ENCODE assay signal across 19 cellular contexts in the genomic region with DNA sequence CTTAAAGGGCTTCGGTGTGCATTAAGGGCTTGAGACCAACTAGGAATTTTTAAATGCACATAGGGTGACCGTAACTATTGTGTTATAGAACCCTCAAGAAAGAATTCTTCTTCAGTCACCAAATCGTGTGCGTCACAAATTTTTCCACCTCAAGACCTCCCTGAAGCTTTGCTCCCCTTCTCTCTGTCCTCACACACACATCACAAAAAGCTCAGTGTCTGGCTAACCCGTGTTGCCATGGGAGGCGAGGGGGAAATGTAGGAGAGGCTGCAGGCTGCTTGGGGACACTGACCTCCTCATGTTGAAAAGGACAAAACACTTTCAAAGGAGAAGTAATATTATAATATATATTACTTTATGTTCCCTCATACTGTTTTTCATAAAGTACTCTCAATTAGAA. TPM values are rescaled to one million over a fixed set of nuclear protein-coding genes. Genes with fewer than 3 reads are reported as not detected.
"Had no signal": no experiment of that assay in that cellular context is flagged by ENCODE, and none has a peak within 500 bp of the region (broad histone marks: within the 10 kb centered on the region; RNA-seq: fewer than 3 reads in every experiment).

No MANE protein-coding gene starts in this region.

- ATAC-seq: activated CD8-positive, alpha-beta T cell treated with anti-CD3 and anti-CD28 coated beads for 36 hours; T-cell; upper lobe of right lung had no signal

- H3K36me3 ChIP-seq: left ventricle myocardium inferior, upper lobe of right lung, WERI-Rb-1 had no signal

- H3K9me3 ChIP-seq: left ventricle myocardium inferior, upper lobe of right lung had no signal

- H3K27me3 ChIP-seq: upper lobe of right lung had no signal

- FAIRE-seq: bronchial epithelial cell, TTC549 had no signal

- DNase-seq: activated CD4-positive, alpha-beta T cell treated with anti-CD3 and anti-CD28 coated beads, Interleukin-2, amount 10 ng/mL, durations not matched to agents 7 days and 5 days; activated CD4-positive, CD25-positive, alpha-beta regulatory T cell treated with anti-CD3 and anti-CD28 coated beads, Interleukin-2, amount 50 U/mL, for 72 hours; activated CD8-positive, alpha-beta T cell treated with anti-CD3 and anti-CD28 coated beads for 36 hours; amniotic stem cell; cortex of kidney; erythroblast; foreskin fibroblast; immature natural killer cell; kidney glomerular epithelial cell; left ventricle myocardium inferior; nephron progenitor cell; retina; stimulated activated CD4-positive, alpha-beta T cell treated with anti-CD3 and anti-CD28 coated beads, Interleukin-4, amount 100 ng/mL, for 1 hour; stimulated activated naive CD4-positive, alpha-beta T cell; T-cell; upper lobe of right lung; WERI-Rb-1 had no signal

- H3K27ac ChIP-seq: left ventricle myocardium inferior, upper lobe of right lung, WERI-Rb-1 had no signal

- H3K4me3 ChIP-seq: left ventricle myocardium inferior, upper lobe of right lung had no signal

- H3K4me1 ChIP-seq: upper lobe of right lung had no signal

RNA-seq across cellular contexts. Expression of gene SSPN, which starts 10.6 kb away (rescaled TPM):
- polyA plus RNA-seq: immature natural killer cell had no signal
